In the genomic region with DNA sequence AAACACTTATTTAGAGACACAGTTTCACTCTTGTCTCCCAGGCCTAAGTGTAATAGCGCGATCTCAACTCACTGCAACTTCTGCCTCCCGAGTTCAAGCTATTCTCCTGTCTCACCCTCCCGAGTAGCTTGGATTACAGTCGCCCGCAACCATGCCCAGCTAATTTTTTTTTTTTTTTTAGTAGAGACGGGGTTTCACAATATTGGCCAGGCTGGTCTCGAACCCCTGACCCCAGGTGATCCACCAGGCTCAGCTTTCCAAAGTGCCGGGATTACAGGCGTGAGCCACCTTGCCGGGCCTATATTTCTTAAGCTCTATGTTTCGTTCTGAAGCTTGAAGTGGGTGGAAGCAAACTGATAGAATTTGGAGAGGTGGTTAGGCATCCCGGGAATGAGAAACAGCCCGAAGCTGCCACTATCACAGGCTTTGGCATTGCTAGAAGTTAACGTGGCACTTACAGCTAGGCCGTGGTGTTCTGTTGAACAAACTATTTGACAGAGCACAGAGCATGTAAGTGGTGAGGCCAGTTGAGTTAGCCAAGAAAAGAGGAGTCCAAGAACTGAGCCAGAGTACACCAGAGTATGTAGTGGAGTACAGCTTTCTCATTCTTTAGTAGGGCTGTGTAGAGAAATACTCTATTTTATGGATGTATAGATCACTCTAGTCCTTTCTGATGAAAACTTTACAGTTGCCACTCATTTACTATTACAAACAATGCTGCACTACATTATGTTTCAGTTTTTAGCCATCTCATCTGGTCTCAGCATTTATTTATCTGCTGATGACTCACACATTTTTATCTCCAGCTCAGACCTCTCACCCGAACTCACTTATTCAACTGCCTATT, we compare ENCODE assay signal across 8 cellular contexts.
DNase-seq lines count a peak whose midpoint lies in the region; ATAC-seq and TF ChIP-seq lines count a peak whose summit lies in the region.

No MANE protein-coding gene starts in this region.

- H3K4me3 ChIP-seq in neural cell (ENCODE audit: low read length) = peak overlapping the region; percentile 71

- no peak for TF ChIP-seq EP300 in neural cell (conservative IDR thresholded peaks at IDR 0.05; ENCODE audit: poor library complexity, severe bottlenecking)

- no peaks in the 10 kb centered on the region for H4K20me1 ChIP-seq in neural cell (ENCODE audit: insufficient read depth)

- H3K27ac Mint-ChIP-seq in endothelial cell (ENCODE audit: unreplicated experiment) = peak overlapping the region; percentile 93

- H3K27ac ChIP-seq in neural cell (ENCODE audit: low read length) = peak overlapping the region; percentile 78

- H3K27me3 ChIP-seq in neural cell (ENCODE audit: insufficient read depth, low read depth, low read length) = no peaks in the 10 kb centered on the region

- H3K9ac ChIP-seq in neural cell (ENCODE audit: low read length) = peak overlapping the region; percentile 68

- no peak overlapping the region for H2AFZ ChIP-seq in neural cell (ENCODE audit: low read depth, low read length)

- peaks cover 4% of the 10 kb centered on the region for H3K36me3 Mint-ChIP-seq in endothelial cell (ENCODE audit: low read depth, unreplicated experiment)

- peak overlapping the region; percentile 90 for H3K4me2 ChIP-seq in neural cell (ENCODE audit: low read length)

- no peaks in the 10 kb centered on the region for H3K36me3 ChIP-seq in neural cell (ENCODE audit: insufficient read depth, low read length)

- DNase-seq in EL (peak; percentile 76), RKO (ENCODE audit: low spot score) (peak; percentile 83), endothelial cell (ENCODE audit: low spot score) (no peak), pons (ENCODE audit: low spot score) (no peak), NCI-H1694 (lab: John Stamatoyannopoulos, UW) (no peak)
- DNase-seq in activated CD8-positive, alpha-beta memory T cell treated with anti-CD3 and anti-CD28 coated beads, Interleukin-2, amount 50 U/mL, for 4 hours = no peak

- H3K4me3 Mint-ChIP-seq in endothelial cell (ENCODE audit: unreplicated experiment) = peak overlapping the region; percentile 97

- H3F3A ChIP-seq in neural cell (ENCODE audit: insufficient read depth, low read length, poor library complexity, severe bottlenecking) = peaks cover 17% of the 10 kb centered on the region

- no peaks in the 10 kb centered on the region for H3K79me2 ChIP-seq in neural cell (replicated peaks; ENCODE audit: insufficient read depth, low read length)

- TF ChIP-seq RAD21 in neural cell (conservative IDR thresholded peaks at IDR 0.05) = no peak

- no peaks in the 10 kb centered on the region for H3K9me3 ChIP-seq in neural cell (ENCODE audit: low read length)

- ATAC-seq in HG02623 (IDR thresholded peaks at IDR 0.05; ENCODE audit: unreplicated experiment) = no peak

- H3K9me3 Mint-ChIP-seq in endothelial cell (ENCODE audit: unreplicated experiment) = no peaks in the 10 kb centered on the region

- no peaks in the 10 kb centered on the region for H3K9me2 ChIP-seq in neural cell (ENCODE audit: insufficient read depth, low read length)

- TF ChIP-seq CTCF in endothelial cell (IDR thresholded peaks at IDR 0.05; ENCODE audit: unreplicated experiment) (no peak), neural cell (IDR thresholded peaks at IDR 0.05; ENCODE audit: poor library complexity, severe bottlenecking) (no peak)

- peaks cover 21% of the 10 kb centered on the region for H3K4me1 Mint-ChIP-seq in endothelial cell (ENCODE audit: unreplicated experiment)

- H3K27me3 Mint-ChIP-seq in endothelial cell (ENCODE audit: unreplicated experiment) = peaks cover 10% of the 10 kb centered on the region

TF ChIP-seq in neural cell, 6 proteins besides CTCF, POLR2A, EP300 and RAD21:
- no peak for TF ChIP-seq TAF1 (IDR thresholded peaks at IDR 0.05; ENCODE audit: low read depth)
- no peak for TF ChIP-seq POLR2AphosphoS5 (IDR thresholded peaks at IDR 0.05)
- no peak for TF ChIP-seq EZH2 (IDR thresholded peaks at IDR 0.05; ENCODE audit: borderline replicate concordance, insufficient read depth, low read length, poor library complexity, severe bottlenecking)
- TF ChIP-seq SMC3 (conservative IDR thresholded peaks at IDR 0.05; ENCODE audit: poor library complexity) = no peak
- TF ChIP-seq REST (IDR thresholded peaks at IDR 0.05; ENCODE audit: borderline replicate concordance) = no peak
- no peak for TF ChIP-seq MXI1 (conservative IDR thresholded peaks at IDR 0.05; ENCODE audit: poor library complexity, severe bottlenecking)

Comparison
In these comparisons a context has a peak if more than half of its experiments do, and no peak if none do; other contexts are left out.
1. DNase-seq: peak in EL (single experiment) and RKO (single experiment); none in endothelial cell (single experiment), pons (single experiment), activated CD8-positive, alpha-beta memory T cell treated with anti-CD3 and anti-CD28 coated beads, Interleukin-2, amount 50 U/mL, for 4 hours (single experiment) and NCI-H1694 (single experiment).